ENCODE assay signal across 31 cellular contexts in genomic region chr17:67833134-67833533, GRCh38.
"Had no signal": no experiment of that assay in that cellular context is flagged by ENCODE, and none has a peak within 500 bp of the region (broad histone marks: within the 10 kb centered on the region; RNA-seq: fewer than 3 reads in every experiment).

No MANE protein-coding gene starts in this region.

- H3K27ac ChIP-seq: esophagus muscularis mucosa, foreskin keratinocyte, gastroesophageal sphincter, heart left ventricle, hepatocyte, left lung, neural progenitor cell, ovary, psoas muscle, skin epidermis, spleen, suprapubic skin, transverse colon, upper lobe of right lung, uterus had no signal

- H3K4me2 ChIP-seq: hepatocyte, neural progenitor cell had no signal

- H2AFZ ChIP-seq: hepatocyte, neural progenitor cell had no signal

- H3K9ac ChIP-seq: neural progenitor cell had no signal

- H3K4me3 Mint-ChIP-seq: dendritic cell treated with granulocyte-macrophage colony-stimulating factor and Interleukin-4, amounts not matched to agents 40 ng/mL and 50 ng/mL, for 4 days; mesothelial cell of epicardium; nephron; neural progenitor cell; stimulated activated naive CD8-positive, alpha-beta T cell treated with anti-CD3 and anti-CD28 coated beads, Interleukin-15, amount 100 ng/mL, for 72 hours had no signal

- H3K4me3 ChIP-seq: esophagus muscularis mucosa, gastroesophageal sphincter, heart left ventricle, hepatocyte, left lung, mucosa of descending colon, neural progenitor cell, ovary, psoas muscle, skin epidermis, spleen, suprapubic skin, transverse colon, upper lobe of right lung, uterus had no signal

- DNase-seq: effector memory CD4-positive, alpha-beta T cell; foreskin keratinocyte; heart left ventricle; left cardiac atrium; left lung; mesenchymal stem cell; mucosa of descending colon; naive B cell; ovary; posterior cingulate gyrus; psoas muscle; right cardiac atrium; spleen; stimulated activated CD4-positive, alpha-beta T cell treated with anti-CD3 and anti-CD28 coated beads, Interleukin-4, amount 100 ng/mL, for 4 hours; stimulated activated naive CD4-positive, alpha-beta T cell; stimulated activated naive CD8-positive, alpha-beta T cell treated with anti-CD3 and anti-CD28 coated beads, Interleukin-15, amount 100 ng/mL, for 72 hours; transverse colon; upper lobe of right lung; uterus had no signal

- H3K9me3 ChIP-seq: esophagus muscularis mucosa, gastroesophageal sphincter, heart left ventricle, left lung, mucosa of descending colon, ovary, psoas muscle, spleen, suprapubic skin, transverse colon, upper lobe of right lung, uterus had no signal

- H3K27me3 ChIP-seq: esophagus muscularis mucosa, foreskin keratinocyte, gastroesophageal sphincter, heart left ventricle, hepatocyte, left lung, neural progenitor cell, ovary, spleen, suprapubic skin, transverse colon, upper lobe of right lung, uterus had no signal

- ATAC-seq: foreskin keratinocyte; gastroesophageal sphincter; heart left ventricle; left cardiac atrium; left lung; mucosa of descending colon; psoas muscle; right cardiac atrium; stimulated activated naive CD8-positive, alpha-beta T cell treated with anti-CD3 and anti-CD28 coated beads, Interleukin-15, amount 100 ng/mL, for 72 hours; upper lobe of right lung had no signal

- H3K27me3 Mint-ChIP-seq: dendritic cell treated with granulocyte-macrophage colony-stimulating factor and Interleukin-4, amounts not matched to agents 40 ng/mL and 50 ng/mL, for 4 days; naive B cell; stimulated activated naive CD8-positive, alpha-beta T cell treated with anti-CD3 and anti-CD28 coated beads, Interleukin-15, amount 100 ng/mL, for 72 hours had no signal

- H3K27ac Mint-ChIP-seq: mesothelial cell of epicardium, neural progenitor cell had no signal

- FAIRE-seq: colon, endothelial cell of umbilical vein, islet of Langerhans had no signal

- H3K36me3 ChIP-seq: esophagus muscularis mucosa, gastroesophageal sphincter, heart left ventricle, left lung, neural progenitor cell, ovary, spleen, suprapubic skin, transverse colon, upper lobe of right lung, uterus had no signal

- H3K9me3 Mint-ChIP-seq: dendritic cell treated with granulocyte-macrophage colony-stimulating factor and Interleukin-4, amounts not matched to agents 40 ng/mL and 50 ng/mL, for 4 days; mesothelial cell of epicardium; naive B cell; nephron; stimulated activated naive CD8-positive, alpha-beta T cell treated with anti-CD3 and anti-CD28 coated beads, Interleukin-15, amount 100 ng/mL, for 72 hours had no signal
